Comparison of ENCODE assay signal across 20 cellular contexts in genomic region chr1:10652626-10653025, GRCh38.
"Had no signal": no experiment of that assay in that cellular context is flagged by ENCODE, and none has a peak within 500 bp of the region (broad histone marks: within the 10 kb centered on the region; RNA-seq: fewer than 3 reads in every experiment).

No MANE protein-coding gene starts in this region.

- H3K27ac ChIP-seq: parathyroid adenoma had no signal

- H3K79me2 ChIP-seq: parathyroid adenoma had no signal

- H3K27me3 Mint-ChIP-seq: activated CD8-positive, alpha-beta memory T cell treated with anti-CD3 and anti-CD28 coated beads, Interleukin-2, amount 10 ng/mL, durations not matched to agents 7 days and 5 days; stimulated activated memory B cell treated with anti-CD40 and anti-IgM and Interleukin-4, amounts not matched to agents 10 μg/mL and 1 μg/mL and 100 μg/mL, for 72 hours; type B pancreatic cell had no signal

- H2AFZ ChIP-seq: parathyroid adenoma had no signal

- H3K4me3 Mint-ChIP-seq: activated CD8-positive, alpha-beta memory T cell treated with anti-CD3 and anti-CD28 coated beads, Interleukin-2, amount 10 ng/mL, durations not matched to agents 7 days and 5 days; activated T-cell treated with anti-CD3 and anti-CD28 coated beads, Interleukin-2, amount 50 U/mL, for 4 hours; endodermal cell; immature natural killer cell; nephron progenitor cell; stimulated activated memory B cell treated with anti-CD40 and anti-IgM and Interleukin-4, amounts not matched to agents 10 μg/mL and 1 μg/mL and 100 μg/mL, for 72 hours; type B pancreatic cell had no signal

- H3K9ac ChIP-seq: parathyroid adenoma had no signal

- H3K27ac Mint-ChIP-seq: activated CD8-positive, alpha-beta memory T cell treated with anti-CD3 and anti-CD28 coated beads, Interleukin-2, amount 10 ng/mL, durations not matched to agents 7 days and 5 days; activated naive CD4-positive, alpha-beta T cell treated with anti-CD3 and anti-CD28 coated beads, Interleukin-2, amount 50 U/mL, for 72 hours; endodermal cell; immature natural killer cell; nephron progenitor cell; stimulated activated memory B cell treated with anti-CD40 and anti-IgM and Interleukin-4, amounts not matched to agents 10 μg/mL and 1 μg/mL and 100 μg/mL, for 72 hours; type B pancreatic cell had no signal

- H3K9me3 Mint-ChIP-seq: activated naive CD4-positive, alpha-beta T cell treated with anti-CD3 and anti-CD28 coated beads, Interleukin-2, amount 50 U/mL, for 72 hours; activated T-cell treated with anti-CD3 and anti-CD28 coated beads, Interleukin-2, amount 50 U/mL, for 4 hours; endodermal cell; immature natural killer cell; nephron progenitor cell; stimulated activated memory B cell treated with anti-CD40 and anti-IgM and Interleukin-4, amounts not matched to agents 10 μg/mL and 1 μg/mL and 100 μg/mL, for 72 hours; type B pancreatic cell had no signal

- H3K36me3 ChIP-seq: breast epithelium had no signal

- H3K36me3 Mint-ChIP-seq: activated CD8-positive, alpha-beta memory T cell treated with anti-CD3 and anti-CD28 coated beads, Interleukin-2, amount 10 ng/mL, durations not matched to agents 7 days and 5 days; activated naive CD4-positive, alpha-beta T cell treated with anti-CD3 and anti-CD28 coated beads, Interleukin-2, amount 50 U/mL, for 72 hours; type B pancreatic cell had no signal

- H3K4me3 ChIP-seq: breast epithelium had no signal

- ATAC-seq: activated CD8-positive, alpha-beta memory T cell treated with anti-CD3 and anti-CD28 coated beads, Interleukin-2, amount 10 ng/mL, durations not matched to agents 7 days and 5 days; activated naive CD4-positive, alpha-beta T cell treated with anti-CD3 and anti-CD28 coated beads, Interleukin-2, amount 50 U/mL, for 72 hours; activated T-cell treated with anti-CD3 and anti-CD28 coated beads, Interleukin-2, amount 50 U/mL, for 4 hours; esophagus mucosa; right cardiac atrium; stimulated activated memory B cell treated with anti-CD40 and anti-IgM and Interleukin-4, amounts not matched to agents 10 μg/mL and 1 μg/mL and 100 μg/mL, for 72 hours had no signal

- H3K4me1 Mint-ChIP-seq: activated CD8-positive, alpha-beta memory T cell treated with anti-CD3 and anti-CD28 coated beads, Interleukin-2, amount 10 ng/mL, durations not matched to agents 7 days and 5 days; endodermal cell; immature natural killer cell; stimulated activated memory B cell treated with anti-CD40 and anti-IgM and Interleukin-4, amounts not matched to agents 10 μg/mL and 1 μg/mL and 100 μg/mL, for 72 hours had no signal

- H3K9me3 ChIP-seq: breast epithelium had no signal

- H3K4me1 ChIP-seq: breast epithelium, parathyroid adenoma had no signal

- DNase-seq: activated CD4-positive, alpha-beta T cell treated with anti-CD3 and anti-CD28 coated beads, Interleukin-2, amount 50 U/mL, for 48 hours; activated CD4-positive, CD25-positive, alpha-beta regulatory T cell treated with anti-CD3 and anti-CD28 coated beads, Interleukin-2, amount 50 U/mL, for 72 hours; activated CD8-positive, alpha-beta memory T cell treated with anti-CD3 and anti-CD28 coated beads, Interleukin-2, amount 10 ng/mL, durations not matched to agents 7 days and 5 days; activated effector memory CD4-positive, alpha-beta T cell treated with anti-CD3 and anti-CD28 coated beads, Interleukin-2, amount 50 U/mL, for 16 hours; activated T-cell treated with anti-CD3 and anti-CD28 coated beads, Interleukin-2, amount 50 U/mL, for 4 hours; amniotic stem cell; immature natural killer cell; mesendoderm; nephron progenitor cell; stimulated activated CD4-positive, alpha-beta T cell treated with anti-CD3 and anti-CD28 coated beads, Interleukin-1b, Interleukin-23, amount 100 ng/mL, for 48 hours; substantia nigra; SW 1271 had no signal

- H3K27me3 ChIP-seq: breast epithelium had no signal
